14 cellular contexts compared by ENCODE assay signal in the genomic region with DNA sequence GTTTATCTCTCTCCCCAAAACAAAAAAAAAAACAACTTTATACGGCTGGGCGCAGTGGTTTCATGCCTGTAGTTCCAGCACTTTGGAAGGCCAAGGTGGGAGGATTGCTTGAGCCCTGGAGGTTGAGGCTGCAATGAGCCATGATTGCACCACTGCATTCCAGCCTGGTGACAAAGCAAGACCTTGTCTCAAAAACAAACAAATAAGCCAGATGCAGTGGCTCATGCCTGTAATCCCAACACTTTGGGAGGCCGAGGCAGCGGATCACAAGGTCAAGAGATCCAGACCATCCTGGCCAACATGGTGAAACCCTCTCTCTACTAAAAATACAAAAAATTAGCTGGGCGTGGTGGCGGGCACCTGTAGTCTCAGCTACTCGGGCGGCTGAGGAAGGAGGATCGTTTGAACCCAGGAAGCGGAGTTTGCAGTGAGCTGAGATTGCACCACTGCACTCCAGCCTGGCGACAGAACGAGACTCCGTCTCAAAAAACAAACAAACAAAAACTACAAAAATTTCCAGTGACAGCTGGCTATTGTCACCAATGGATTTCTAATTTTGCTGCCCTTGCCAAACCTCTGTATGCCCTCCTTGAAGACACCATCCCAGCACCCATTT. TPM values are rescaled to one million over a fixed set of nuclear protein-coding genes. Genes with fewer than 3 reads are reported as not detected.
DNase-seq lines count a peak whose midpoint lies in the region; ATAC-seq, FAIRE-seq and TF ChIP-seq lines count a peak whose summit lies in the region.
"Not testable (repeated sequence)": the region's sequence is repeated elsewhere in the genome, so short reads cannot be mapped to it uniquely, and the experiment has no call there.
"Had no signal": no experiment of that assay in that cellular context is flagged by ENCODE, and none has a peak within 500 bp of the region (broad histone marks: within the 10 kb centered on the region; RNA-seq: fewer than 3 reads in every experiment).

No MANE protein-coding gene starts in this region.

- H4K91ac ChIP-seq in trophoblast cell (ENCODE audit: low read depth, low read length): not testable (repeated sequence)

- POLR2A ChIA-PET in A549 (lab: Yijun Ruan, JAX): not testable (repeated sequence)

- not testable (repeated sequence) for H3K27ac ChIP-seq in A549, brain microvascular endothelial cell
- H3K27ac ChIP-seq in trophoblast cell (ENCODE audit: low read depth, low read length): peak overlapping the region; percentile 30

- H2BK12ac ChIP-seq in trophoblast cell (ENCODE audit: low read length): not testable (repeated sequence)

- H2BK120ac ChIP-seq in trophoblast cell (ENCODE audit: insufficient read depth, low read length, poor library complexity): not testable (repeated sequence)

- not testable (repeated sequence) for FAIRE-seq in A549 (lab: Jason Lieb, UNC)

- not testable (repeated sequence) for TF ChIP-seq CTCF in A549 (IDR thresholded peaks at IDR 0.05); HFFc6 (IDR thresholded peaks at IDR 0.05); brain microvascular endothelial cell (IDR thresholded peaks at IDR 0.05; ENCODE audit: low read depth, low read length, missing control alignments); fibroblast of villous mesenchyme (IDR thresholded peaks at IDR 0.05; ENCODE audit: insufficient read depth, low read depth, low read length)

- DNase-seq in A549 (ENCODE audit: low read depth in 1 of 2, low spot score in 1 of 2) (peak in 1 of 2 experiments; percentile 49), HFFc6 (peak; percentile 17), RPMI7951 (ENCODE audit: low read depth) (peak; percentile 41), brain microvascular endothelial cell (peak; percentile 49), fibroblast of villous mesenchyme (ENCODE audit: low read depth) (peak; percentile 68), trophoblast cell (peak; percentile 78 to 90)

- TF ChIP-seq EP300 in A549 (IDR thresholded peaks at IDR 0.05): not testable (repeated sequence)

- not testable (repeated sequence) for H3K9ac ChIP-seq in trophoblast cell (ENCODE audit: low read length)

- H3K79me1 ChIP-seq in trophoblast cell (ENCODE audit: low read length): not testable (repeated sequence)

- not testable (repeated sequence) for H3K27me3 Mint-ChIP-seq in HFFc6 (ENCODE audit: insufficient read depth)

- not testable (repeated sequence) for H3K23ac ChIP-seq in trophoblast cell (ENCODE audit: low read length)

- H2AFZ ChIP-seq in trophoblast cell (ENCODE audit: insufficient read depth, low read length, poor library complexity): not testable (repeated sequence)

- CTCF ChIA-PET in A549 (lab: Yijun Ruan, JAX): interaction anchor here (0.7 to 1.0 kb wide), 3 partner anchors 8 to 72 kb away, joined by 3 to 4 read pairs (median 3); no protein-coding TSS in a partner anchor

- not testable (repeated sequence) for H4K12ac ChIP-seq in trophoblast cell (ENCODE audit: low read depth, low read length)

- 0 out of 2 replicates have a peak overlapping the region, but pooled peaks have one; percentile 1 for H3K27ac Mint-ChIP-seq in HFFc6

- H3K4me1 Mint-ChIP-seq in HFFc6 (ENCODE audit: low read depth): peaks cover 23% of the 10 kb centered on the region

- not testable (repeated sequence) for H3K4me2 ChIP-seq in A549; trophoblast cell (ENCODE audit: low read length)

- not testable (repeated sequence) for H2AK5ac ChIP-seq in trophoblast cell (ENCODE audit: low read length)

- TF ChIP-seq RAD21 in A549 (conservative IDR thresholded peaks at IDR 0.05 in 1 of 2, IDR thresholded peaks at IDR 0.05 in 1 of 2): not testable (repeated sequence)

- peaks cover 13% of the 10 kb centered on the region; the same call in 2 of the 3 replicates for H3K9me3 ChIP-seq in A549
- H3K9me3 ChIP-seq in trophoblast cell (ENCODE audit: insufficient read depth, low read depth, low read length): not testable (repeated sequence)

- H3K4me1 ChIP-seq in A549: peaks cover 20% of the 10 kb centered on the region; the same call in 2 of the 3 replicates
- H3K4me1 ChIP-seq in trophoblast cell (ENCODE audit: control insufficient read depth in 1 of 2, insufficient read depth in 2 of 2, low read length in 2 of 2): not testable (repeated sequence)

- H3K27me3 ChIP-seq in brain microvascular endothelial cell (replicated peaks); trophoblast cell (ENCODE audit: insufficient read depth, low read length): not testable (repeated sequence)

- not testable (repeated sequence) for H4K8ac ChIP-seq in trophoblast cell (ENCODE audit: low read depth, low read length)

- not testable (repeated sequence) for H3K4ac ChIP-seq in trophoblast cell (ENCODE audit: low read depth, low read length)

- ATAC-seq in A549: peak in 1 of 2 experiments; percentile 63; a peak in 2 of 6 replicates

- peaks cover 30% of the 10 kb centered on the region for H3K36me3 ChIP-seq in brain microvascular endothelial cell (replicated peaks)
- peaks cover 4 to 12% of the 10 kb centered on the region in 2 experiments for H3K36me3 ChIP-seq in trophoblast cell (ENCODE audit: control insufficient read depth in 1 of 2, insufficient read depth in 2 of 2, low read length in 2 of 2)

- H3K18ac ChIP-seq in trophoblast cell (ENCODE audit: low read length): not testable (repeated sequence)

- not testable (repeated sequence) for H3K4me3 Mint-ChIP-seq in HFFc6

- peaks cover 16% of the 10 kb centered on the region for H3K9me3 Mint-ChIP-seq in HFFc6

- peaks cover 24% of the 10 kb centered on the region for H3K36me3 Mint-ChIP-seq in HFFc6 (ENCODE audit: low read depth)

- H3K4me3 ChIP-seq in A549; brain microvascular endothelial cell (ENCODE audit: low read depth, low read length); fibroblast of villous mesenchyme (ENCODE audit: low read depth, low read length); trophoblast cell (ENCODE audit: low read depth, low read length): not testable (repeated sequence)

- not testable (repeated sequence) for H3K79me2 ChIP-seq in trophoblast cell (ENCODE audit: control insufficient read depth, insufficient read depth, low read length, poor library complexity)

- in situ Hi-C loops in brain microvascular endothelial cell (cut with HindIII; ENCODE audit: low pct_ligation_motif_present, low sequenced_read_pairs): not testable (repeated sequence)

- H2BK5ac ChIP-seq in trophoblast cell (ENCODE audit: low read depth, low read length, poor library complexity): not testable (repeated sequence)

- not testable (repeated sequence) for H3K14ac ChIP-seq in trophoblast cell (ENCODE audit: low read length)

- not testable (repeated sequence) for TF ChIP-seq POLR2A in A549 (IDR thresholded peaks at IDR 0.05; ENCODE audit: low read length)

- 64% methylated on average over 13 of the region's 13 CpGs for WGBS in A549 (ENCODE audit: missing lambda C conversion rate)
- WGBS in trophoblast cell (ENCODE audit: extremely low coverage, insufficient coverage, insufficient read length): no CpG with 5 or more reads among the region's 13 CpGs

RNA-seq across cellular contexts. Expression of a gene that starts 27.5 kb away (rescaled TPM):
- polyA plus RNA-seq in A549 (2011; rRNA removed) (173 and 197 TPM in 2 replicates), A549 (2017; fragmentation: RNase III; extraction: RNeasy Plus Mini Kit Qiagen cat#74134 plus additional on column Dnase treatment) (752 to 794 TPM (median 776 TPM) in 3 replicates)
- polyA plus RNA-seq in A549 (2012; cell fraction: cytosol; rRNA removed): 1,143 and 1,530 TPM in 2 replicates
- polyA plus RNA-seq in A549 (2012; cell fraction: nucleus; rRNA removed): 593 and 1,308 TPM in 2 replicates
- 47.5 and 66.5 TPM in 2 replicates for polyA minus RNA-seq in A549 (2011; rRNA and poly(A)+ RNA removed)
- total RNA-seq in HFFc6 (2021; fragmentation: NEBNext Ultra II Directional; extraction: Animal tissue kit (Norgen Biotek cat#: 25700)): 100 to 1,000 TPM; 625 to 741 (median 699) TPM
- total RNA-seq in RPMI7951 (2014; rRNA removed; shearing (Covaris generic)): 582 and 667 TPM in 2 replicates
- total RNA-seq in fibroblast of villous mesenchyme: 133 and 161 TPM in 2 replicates
- polyA plus RNA-seq in trophoblast cell (2013): 949 and 965 TPM in 2 replicates

RNA-seq across cellular contexts. Expression of a gene that starts 39.3 kb away (rescaled TPM):
- polyA plus RNA-seq in A549 (2011; rRNA removed): 0.30 and 0.50 TPM in 2 replicates
- 0.79 and 1.1 TPM in 2 replicates for polyA plus RNA-seq in A549 (2012; cell fraction: cytosol; rRNA removed)
- 1.2 and 2.1 TPM in 2 replicates for polyA plus RNA-seq in A549 (2012; cell fraction: nucleus; rRNA removed)
- polyA plus RNA-seq in A549 (2017; fragmentation: RNase III; extraction: RNeasy Plus Mini Kit Qiagen cat#74134 plus additional on column Dnase treatment): 0.11 to 0.30 TPM in 2 of 3 replicates, not detected in the other
- 0.25 and 0.39 TPM in 2 replicates for polyA minus RNA-seq in A549 (2011; rRNA and poly(A)+ RNA removed)
- 10 to 100 TPM; 31.4 to 39.2 (median 34.1) TPM for total RNA-seq in HFFc6 (2021; fragmentation: NEBNext Ultra II Directional; extraction: Animal tissue kit (Norgen Biotek cat#: 25700))
- total RNA-seq in RPMI7951 (2014; rRNA removed; shearing (Covaris generic)): 18.5 and 21.4 TPM in 2 replicates
- 1.3 and 1.9 TPM in 2 replicates for total RNA-seq in fibroblast of villous mesenchyme
- polyA plus RNA-seq in trophoblast cell (2013): 1.8 and 2.0 TPM in 2 replicates
- total RNA-seq: naive thymus-derived CD4-positive, alpha-beta T cell had no signal
- polyA plus RNA-seq: naive thymus-derived CD4-positive, alpha-beta T cell had no signal

RNA-seq across cellular contexts. Expression of a gene that starts 45.0 kb away (rescaled TPM):
- 2.1 and 2.8 TPM in 2 replicates for polyA plus RNA-seq in A549 (2011; rRNA removed)
- polyA plus RNA-seq in A549 (2012; cell fraction: cytosol; rRNA removed): 3.6 and 4.1 TPM in 2 replicates
- polyA plus RNA-seq in A549 (2012; cell fraction: nucleus; rRNA removed): 3.3 and 5.0 TPM in 2 replicates
- 2.5 to 3.2 TPM (median 2.7 TPM) in 3 replicates for polyA plus RNA-seq in A549 (2017; fragmentation: RNase III; extraction: RNeasy Plus Mini Kit Qiagen cat#74134 plus additional on column Dnase treatment)
- 5.0 and 7.0 TPM in 2 replicates for polyA minus RNA-seq in A549 (2011; rRNA and poly(A)+ RNA removed)
- total RNA-seq in HFFc6 (2021; fragmentation: NEBNext Ultra II Directional; extraction: Animal tissue kit (Norgen Biotek cat#: 25700)): under 1 TPM; 0.26 to 0.66 (median 0.47) TPM
- total RNA-seq in RPMI7951 (2014; rRNA removed; shearing (Covaris generic)): 1.9 and 2.3 TPM in 2 replicates
- 2.3 and 3.0 TPM in 2 replicates for total RNA-seq in fibroblast of villous mesenchyme
- 1.4 TPM in 2 replicates for polyA plus RNA-seq in trophoblast cell (2013)
- total RNA-seq: A673 had no signal

RNA-seq across cellular contexts. Expression of a gene that starts 52.5 kb away (rescaled TPM):
- polyA plus RNA-seq in A549 (2011; rRNA removed) (87.6 and 119 TPM in 2 replicates), A549 (2017; fragmentation: RNase III; extraction: RNeasy Plus Mini Kit Qiagen cat#74134 plus additional on column Dnase treatment) (173 to 188 TPM (median 180 TPM) in 3 replicates)
- polyA plus RNA-seq in A549 (2012; cell fraction: cytosol; rRNA removed): 258 and 347 TPM in 2 replicates
- polyA plus RNA-seq in A549 (2012; cell fraction: nucleus; rRNA removed): 232 and 360 TPM in 2 replicates
- 17.2 and 19.7 TPM in 2 replicates for polyA minus RNA-seq in A549 (2011; rRNA and poly(A)+ RNA removed)
- 100 to 1,000 TPM in 4 of 6 experiments, 10 to 100 TPM in 2; 96.1 to 120 (median 108) TPM for total RNA-seq in HFFc6 (2021; fragmentation: NEBNext Ultra II Directional; extraction: Animal tissue kit (Norgen Biotek cat#: 25700))
- 218 and 257 TPM in 2 replicates for total RNA-seq in RPMI7951 (2014; rRNA removed; shearing (Covaris generic))
- 88.9 and 109 TPM in 2 replicates for total RNA-seq in fibroblast of villous mesenchyme
- polyA plus RNA-seq in trophoblast cell (2013): 191 and 192 TPM in 2 replicates

RNA-seq across cellular contexts. Expression of a gene that starts 58.2 kb away (rescaled TPM):
- polyA plus RNA-seq in A549 (2011; rRNA removed) (not detected in 2 replicates), A549 (2017; fragmentation: RNase III; extraction: RNeasy Plus Mini Kit Qiagen cat#74134 plus additional on column Dnase treatment) (0.13 to 0.17 TPM (median 0.14 TPM) in 3 replicates)
- 0.09 and 0.22 TPM in 2 replicates for polyA plus RNA-seq in A549 (2012; cell fraction: cytosol; rRNA removed)
- polyA plus RNA-seq in A549 (2012; cell fraction: nucleus; rRNA removed): 0.26 TPM in 1 of 2 replicates, not detected in the other
- polyA minus RNA-seq in A549 (2011; rRNA and poly(A)+ RNA removed): not detected in 2 replicates
- total RNA-seq in HFFc6 (2021; fragmentation: NEBNext Ultra II Directional; extraction: Animal tissue kit (Norgen Biotek cat#: 25700)): under 1 TPM in 5 of 6 experiments, not detected in 1; 0.38 to 0.64 (median 0.43) TPM
- total RNA-seq in RPMI7951 (2014; rRNA removed; shearing (Covaris generic)): 0.29 and 0.84 TPM in 2 replicates
- total RNA-seq in fibroblast of villous mesenchyme: 0.32 TPM in 1 of 2 replicates, not detected in the other
- polyA plus RNA-seq in trophoblast cell (2013): 0.26 and 0.44 TPM in 2 replicates
- total RNA-seq: A673; activated T-helper 2 cell treated with anti-CD3 and anti-CD28 coated beads, Interferon-gamma antibody, Interleukin-2, Interleukin-4, amounts not matched to agents 10 μg/mL and 5 μg/mL and 100 μg/mL, durations not matched to agents 14 hours and 24 hours and 36 hours; body of pancreas; colonic mucosa; esophagus squamous epithelium; mesenteric fat pad; naive thymus-derived CD4-positive, alpha-beta T cell; omental fat pad had no signal
- polyA plus RNA-seq: naive thymus-derived CD4-positive, alpha-beta T cell had no signal
